Comparison of ENCODE assay signal across 12 cellular contexts in the genomic region with DNA sequence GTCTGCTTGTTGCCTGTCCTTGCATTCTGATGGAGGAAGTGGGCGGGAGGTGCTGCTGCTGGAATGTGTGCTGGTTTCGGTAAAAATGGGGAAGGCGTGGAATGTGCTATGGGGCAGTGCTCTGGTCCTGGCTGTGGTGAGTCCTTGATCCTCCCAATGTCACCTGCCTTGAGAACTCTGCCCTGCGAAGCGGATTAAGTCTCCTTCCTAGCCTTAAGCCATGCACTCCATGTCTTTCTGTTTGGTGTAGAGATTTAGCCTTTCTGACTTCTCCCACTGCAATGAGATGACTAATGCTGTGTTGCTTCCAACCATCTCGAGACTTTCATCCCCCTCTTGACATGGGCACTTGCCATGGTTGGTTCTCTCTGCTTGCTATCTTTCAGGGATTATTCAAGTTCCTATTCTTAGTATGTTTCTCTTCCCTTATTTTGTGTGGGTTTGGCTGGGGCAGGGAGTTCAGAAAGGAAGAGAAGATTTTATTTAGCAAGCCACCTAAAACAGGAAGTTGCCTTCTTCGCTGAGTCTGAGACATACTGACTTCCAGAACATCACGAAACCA.
DNase-seq lines count a peak whose midpoint lies in the region; ATAC-seq, FAIRE-seq and TF ChIP-seq lines count a peak whose summit lies in the region.
"Had no signal": no experiment of that assay in that cellular context is flagged by ENCODE, and none has a peak within 500 bp of the region (broad histone marks: within the 10 kb centered on the region; RNA-seq: fewer than 3 reads in every experiment).

No MANE protein-coding gene starts in this region.

- no peaks in the 10 kb centered on the region for H3K79me1 ChIP-seq in mesendoderm (ENCODE audit: low read length)

- H3K27me3 ChIP-seq in endothelial cell of umbilical vein (ENCODE audit: control insufficient read depth in 2 of 2, insufficient read depth in 2 of 2, low read length in 2 of 2) (no peaks in the 10 kb centered on the region), mesendoderm (ENCODE audit: insufficient read depth, low read length, poor library complexity) (no peaks in the 10 kb centered on the region)

- no CpG with 5 or more reads among the region's 8 CpGs for WGBS in mesendoderm (ENCODE audit: extremely low coverage, insufficient coverage, low lambda C conversion rate)

- no peak overlapping the region for H3K4ac ChIP-seq in mesendoderm (ENCODE audit: low read depth, low read length)

- no peaks in the 10 kb centered on the region for H3K9me3 Mint-ChIP-seq in CD14-positive monocyte
- no peaks in the 10 kb centered on the region for H3K9me3 Mint-ChIP-seq in activated CD8-positive, alpha-beta T cell treated with anti-CD3 and anti-CD28 coated beads, Interleukin-2, amount 10 ng/mL, durations not matched to agents 7 days and 5 days (ENCODE audit: insufficient read depth)

- H3K4me3 Mint-ChIP-seq in CD14-positive monocyte = no peak overlapping the region
- H3K4me3 Mint-ChIP-seq in activated CD8-positive, alpha-beta T cell treated with anti-CD3 and anti-CD28 coated beads, Interleukin-2, amount 10 ng/mL, durations not matched to agents 7 days and 5 days = no peak overlapping the region

- H3K9me1 ChIP-seq in endothelial cell of umbilical vein (replicated peaks; ENCODE audit: control insufficient read depth, extremely low read depth, insufficient read depth, low read length) = no peaks in the 10 kb centered on the region

- peaks cover 2% of the 10 kb centered on the region for H3K4me1 Mint-ChIP-seq in CD14-positive monocyte
- no peaks in the 10 kb centered on the region for H3K4me1 Mint-ChIP-seq in activated CD8-positive, alpha-beta T cell treated with anti-CD3 and anti-CD28 coated beads, Interleukin-2, amount 10 ng/mL, durations not matched to agents 7 days and 5 days (ENCODE audit: low read depth)

- no peak for TF ChIP-seq POLR2A in endothelial cell of umbilical vein (IDR thresholded peaks at IDR 0.05; ENCODE audit: low read depth, low read length)

- H3K79me2 ChIP-seq in endothelial cell of umbilical vein (ENCODE audit: control insufficient read depth, insufficient read depth, low read length) = no peaks in the 10 kb centered on the region
- no peaks in the 10 kb centered on the region for H3K79me2 ChIP-seq in mesendoderm (ENCODE audit: control insufficient read depth, insufficient read depth, low read length)

- no peak for TF ChIP-seq CTCF in CD14-positive monocyte (IDR thresholded peaks at IDR 0.05)
- TF ChIP-seq CTCF in endothelial cell of umbilical vein (IDR thresholded peaks at IDR 0.05; ENCODE audit: extremely low read depth in 1 of 2, insufficient read depth in 1 of 2, low read depth in 1 of 2, low read length in 2 of 2) = no peak

- H3K9ac ChIP-seq in endothelial cell of umbilical vein (replicated peaks; ENCODE audit: extremely low read depth, insufficient read depth, low read length) (no peak overlapping the region), mesendoderm (ENCODE audit: low read length) (no peak overlapping the region)

- no peak overlapping the region for H2BK120ac ChIP-seq in mesendoderm (ENCODE audit: low read depth, low read length)

- no peak overlapping the region for H3K18ac ChIP-seq in mesendoderm (ENCODE audit: low read length)

- H2BK15ac ChIP-seq in mesendoderm (replicated peaks; ENCODE audit: low read depth) = no peak overlapping the region

- peaks cover 0 to 5% (median 0%) of the 10 kb centered on the region in 3 donors for H3K27me3 Mint-ChIP-seq in CD14-positive monocyte (ENCODE audit: low read depth in 3 of 3)
- H3K27me3 Mint-ChIP-seq in activated CD8-positive, alpha-beta T cell treated with anti-CD3 and anti-CD28 coated beads, Interleukin-2, amount 10 ng/mL, durations not matched to agents 7 days and 5 days (ENCODE audit: low read depth) = no peaks in the 10 kb centered on the region

- peak overlapping the region; percentile 66 for H2AFZ ChIP-seq in endothelial cell of umbilical vein (ENCODE audit: low read depth, low read length)

- H2AK5ac ChIP-seq in mesendoderm (ENCODE audit: low read length) = no peak overlapping the region

- DNase-seq in CD14-positive monocyte (ENCODE audit: low spot score) (peak; percentile 72), NOMO-1 treated with DMSO at 0.1 percent for 48 hours (lab: John Stamatoyannopoulos, UW; ENCODE audit: unreplicated experiment) (peak; percentile 99), endothelial cell of umbilical vein (ENCODE audit: low read depth, low spot score) (no peak), mesendoderm (peak; percentile 85), DMS79 treated with DMSO at 0.1 percent for 48 hours (lab: John Stamatoyannopoulos, UW) (no peak), NCI-H1048 (lab: John Stamatoyannopoulos, UW) (no peak)
- DNase-seq in activated CD8-positive, alpha-beta T cell treated with anti-CD3 and anti-CD28 coated beads, Interleukin-2, amount 10 ng/mL, durations not matched to agents 7 days and 5 days = no peak
- DNase-seq: NCI-H1417, SHP77 had no signal

- no peak overlapping the region for H3K4me3 ChIP-seq in endothelial cell of umbilical vein (replicated peaks in 1 of 3; ENCODE audit: insufficient read depth in 1 of 3, low read depth in 1 of 3, low read length in 3 of 3)
- no peak overlapping the region for H3K4me3 ChIP-seq in mesendoderm (ENCODE audit: low read length)

- POLR2A ChIA-PET in endothelial cell of umbilical vein (lab: Charles Lee) = no interaction called here
- POLR2A ChIA-PET in activated CD8-positive, alpha-beta T cell treated with anti-CD3 and anti-CD28 coated beads, Interleukin-2, amount 10 ng/mL, durations not matched to agents 7 days and 5 days (lab: Charles Lee) = no interaction called here

- H3K36me3 Mint-ChIP-seq in CD14-positive monocyte = no peaks in the 10 kb centered on the region
- no peaks in the 10 kb centered on the region for H3K36me3 Mint-ChIP-seq in activated CD8-positive, alpha-beta T cell treated with anti-CD3 and anti-CD28 coated beads, Interleukin-2, amount 10 ng/mL, durations not matched to agents 7 days and 5 days (ENCODE audit: low read depth)

- dilution Hi-C loops in endothelial cell of umbilical vein (cut with MboI; ENCODE audit: extremely low pct_ligation_motif_present, low sequenced_read_pairs) = no loop called here

- no TSS peak for BruUV-seq in endothelial cell of umbilical vein (replicated peaks; lab: Mats Ljungman, UMichigan)

- FAIRE-seq in endothelial cell of umbilical vein (lab: Jason Lieb, UNC) = peak; percentile 4
- FAIRE-seq: GM18507 had no signal

- H3K4me1 ChIP-seq in endothelial cell of umbilical vein (ENCODE audit: control insufficient read depth, extremely low read depth, insufficient read depth, low read length) = peaks cover 21% of the 10 kb centered on the region
- no peaks in the 10 kb centered on the region for H3K4me1 ChIP-seq in mesendoderm (ENCODE audit: control insufficient read depth, low read depth, low read length)

- H4K5ac ChIP-seq in mesendoderm (ENCODE audit: low read length) = no peak overlapping the region

- no peaks in the 10 kb centered on the region for H3K9me3 ChIP-seq in endothelial cell of umbilical vein (replicated peaks; ENCODE audit: control insufficient read depth, insufficient read depth, low read length)

- H4K8ac ChIP-seq in mesendoderm (ENCODE audit: low read depth, low read length) = no peak overlapping the region

- no peak overlapping the region for H3K56ac ChIP-seq in mesendoderm (ENCODE audit: low read length)

- CTCF ChIA-PET in endothelial cell of umbilical vein (lab: Charles Lee) = interaction anchor here (2.2 kb wide), 1 partner anchor 69 kb away, joined by 7 read pairs; no protein-coding TSS in a partner anchor
- CTCF ChIA-PET in activated CD8-positive, alpha-beta T cell treated with anti-CD3 and anti-CD28 coated beads, Interleukin-2, amount 10 ng/mL, durations not matched to agents 7 days and 5 days (lab: Charles Lee) = no interaction called here

- no peak overlapping the region for H3K23ac ChIP-seq in mesendoderm (ENCODE audit: low read length)

- intact Hi-C loops in CD14-positive monocyte (cut with micrococcal nuclease) = loop anchor here in 1 of 2 donors (5.0 kb wide), 1 partner anchor 231 kb away; no protein-coding TSS in a partner anchor
- intact Hi-C loops in endothelial cell of umbilical vein (cut with micrococcal nuclease) = loop anchor here (10.0 kb wide), 1 partner anchor 1777 kb away; no protein-coding TSS in a partner anchor

- peak overlapping the region in 2 of 7 donors; percentile 91 to 93 for H3K27ac Mint-ChIP-seq in CD14-positive monocyte
- H3K27ac Mint-ChIP-seq in activated CD8-positive, alpha-beta T cell treated with anti-CD3 and anti-CD28 coated beads, Interleukin-2, amount 10 ng/mL, durations not matched to agents 7 days and 5 days = no peak overlapping the region

- H3K27ac ChIP-seq in endothelial cell of umbilical vein (ENCODE audit: insufficient read depth, low read depth, low read length) (no peak overlapping the region), mesendoderm (ENCODE audit: low read depth, low read length) (no peak overlapping the region)
- H3K27ac ChIP-seq: C4-2B had no signal

- ATAC-seq in activated CD8-positive, alpha-beta T cell treated with anti-CD3 and anti-CD28 coated beads, Interleukin-2, amount 10 ng/mL, durations not matched to agents 7 days and 5 days = no peak
- ATAC-seq in GM21447 (IDR thresholded peaks at IDR 0.05; ENCODE audit: unreplicated experiment) = no peak

- H3K36me3 ChIP-seq in endothelial cell of umbilical vein (ENCODE audit: control insufficient read depth in 2 of 2, extremely low read depth in 1 of 2, insufficient read depth in 2 of 2, low read length in 2 of 2) (no peaks in the 10 kb centered on the region), mesendoderm (ENCODE audit: control insufficient read depth, insufficient read depth, low read length) (no peaks in the 10 kb centered on the region)

- no peaks in the 10 kb centered on the region for H4K20me1 ChIP-seq in endothelial cell of umbilical vein (replicated peaks; ENCODE audit: control insufficient read depth, extremely low read depth, insufficient read depth, low read length)

- no peak overlapping the region for H2BK5ac ChIP-seq in mesendoderm (ENCODE audit: low read length)

- H3K4me2 ChIP-seq in endothelial cell of umbilical vein (ENCODE audit: insufficient read depth, low read length) (no peak overlapping the region), mesendoderm (ENCODE audit: low read length) (no peak overlapping the region)

TF ChIP-seq in endothelial cell of umbilical vein, 7 proteins besides CTCF, POLR2A, EP300 and RAD21 (continues in another document):
- TF ChIP-seq EZH2 (IDR thresholded peaks at IDR 0.05; ENCODE audit: borderline replicate concordance, low read depth, low read length, severe bottlenecking) (no peak), MYC (IDR thresholded peaks at IDR 0.05; ENCODE audit: low read depth, low read length) (no peak), POLR2AphosphoS5 (IDR thresholded peaks at IDR 0.05; ENCODE audit: insufficient read depth, low read depth, low read length) (no peak), GATA2 (IDR thresholded peaks at IDR 0.05; ENCODE audit: insufficient read depth, insufficient read length, low read depth, low read length) (no peak), FOS (IDR thresholded peaks at IDR 0.05; ENCODE audit: borderline replicate concordance, insufficient read depth, low read length) (no peak)
- TF ChIP-seq, protein P1, sequence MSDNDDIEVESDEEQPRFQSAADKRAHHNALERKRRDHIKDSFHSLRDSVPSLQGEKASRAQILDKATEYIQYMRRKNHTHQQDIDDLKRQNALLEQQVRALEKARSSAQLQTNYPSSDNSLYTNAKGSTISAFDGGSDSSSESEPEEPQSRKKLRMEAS (IDR thresholded peaks at IDR 0.05; ENCODE audit: insufficient read depth, insufficient read length) = no peak

Comparison
In these comparisons a context has a peak if more than half of its experiments do, and no peak if none do; other contexts are left out.
1. DNase-seq: peak in CD14-positive monocyte (single experiment), NOMO-1 treated with DMSO at 0.1 percent for 48 hours (single experiment) and mesendoderm (single experiment); none in endothelial cell of umbilical vein (single experiment), activated CD8-positive, alpha-beta T cell treated with anti-CD3 and anti-CD28 coated beads, Interleukin-2, amount 10 ng/mL, durations not matched to agents 7 days and 5 days (single experiment), DMS79 treated with DMSO at 0.1 percent for 48 hours (single experiment) and NCI-H1048 (single experiment).